ENCODE assay signal across 18 cellular contexts in the genomic region with DNA sequence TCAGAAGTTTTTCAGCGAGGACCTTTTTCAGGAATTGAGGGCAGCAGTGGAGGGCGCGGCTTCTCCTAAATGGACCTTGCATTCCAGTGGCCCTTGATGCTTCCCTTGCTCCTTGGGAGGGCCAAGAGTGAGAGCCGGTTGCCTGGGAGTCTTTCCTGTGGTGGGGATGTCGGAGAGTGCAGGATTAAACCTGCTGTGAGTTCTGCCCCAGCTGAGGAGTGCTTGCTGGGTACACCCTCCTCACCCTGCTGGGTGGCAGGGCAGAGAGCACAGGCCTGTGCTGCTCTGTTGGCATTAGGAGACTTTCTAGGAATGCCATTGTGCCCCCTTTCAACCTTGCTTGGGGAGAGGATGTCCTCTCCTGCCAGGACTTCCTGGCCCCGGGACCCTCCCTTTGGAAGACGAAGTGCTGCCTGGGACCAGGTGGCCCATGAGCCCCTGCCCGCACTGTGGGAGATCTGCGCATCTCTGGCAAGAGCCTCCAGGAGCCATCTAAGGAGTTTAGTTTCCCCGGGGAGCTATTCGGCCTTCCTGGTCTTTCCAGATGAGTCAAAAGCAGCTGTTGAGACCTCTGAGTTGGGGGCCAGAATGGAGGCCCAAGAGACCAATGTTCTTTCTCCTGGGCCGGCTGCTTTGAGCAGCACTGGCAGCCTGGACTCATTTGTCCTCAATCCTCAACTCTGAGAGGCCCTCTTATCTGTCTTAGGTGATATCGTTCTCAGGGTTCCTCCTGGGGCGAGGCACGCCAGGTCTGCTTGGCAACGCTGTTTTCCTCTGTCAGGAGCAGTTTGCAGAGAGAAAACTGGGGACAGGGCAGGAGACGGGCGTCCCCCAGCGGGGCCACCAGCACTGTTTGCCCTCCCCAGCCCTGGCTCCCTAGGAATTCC. TPM values are rescaled to one million over a fixed set of nuclear protein-coding genes. Genes with fewer than 3 reads are reported as not detected.
A peak's percentile ranks its signal among the peaks of the same experiment; 100 is the strongest.
DNase-seq lines count a peak whose midpoint lies in the region; ATAC-seq and TF ChIP-seq lines count a peak whose summit lies in the region.
"Had no signal": no experiment of that assay in that cellular context is flagged by ENCODE, and none has a peak within 500 bp of the region (broad histone marks: within the 10 kb centered on the region; RNA-seq: fewer than 3 reads in every experiment).

No MANE protein-coding gene starts in this region.

- TF ChIP-seq CTCF in upper lobe of left lung (IDR thresholded peaks at IDR 0.05), result no peak
- TF ChIP-seq CTCF in GM20000 (IDR thresholded peaks at IDR 0.05; ENCODE audit: extremely low read depth, missing control alignments), result no peak

- H3K4me1 ChIP-seq in esophagus (ENCODE audit: control insufficient read depth in 2 of 2, insufficient read depth in 2 of 2, low read length in 1 of 2) (peaks cover 3 to 6% of the 10 kb centered on the region in 2 donors), mucosa of stomach (ENCODE audit: control insufficient read depth, insufficient read depth, low read length) (peaks cover 53% of the 10 kb centered on the region), upper lobe of left lung (peaks cover 7 to 59% (median 30%) of the 10 kb centered on the region in 4 donors)

- ATAC-seq in upper lobe of left lung (ENCODE audit: low FRiP score in 2 of 2), result peak; percentile 4 to 59
- ATAC-seq: body of pancreas had no signal

- H3K9ac ChIP-seq in mucosa of stomach (ENCODE audit: low read length), result peak overlapping the region; percentile 60
- H3K9ac ChIP-seq: GM23248 had no signal

- H3K9me3 ChIP-seq in esophagus (ENCODE audit: control insufficient read depth in 2 of 2, insufficient read depth in 1 of 2, low read depth in 1 of 2, low read length in 1 of 2) (no peaks in the 10 kb centered on the region), mucosa of stomach (ENCODE audit: control insufficient read depth, low read length) (no peaks in the 10 kb centered on the region), upper lobe of left lung (no peaks in the 10 kb centered on the region)
- H3K9me3 ChIP-seq: body of pancreas, neutrophil, SJSA1 had no signal

- H3K27ac ChIP-seq in esophagus (ENCODE audit: low read depth in 2 of 2, low read length in 1 of 2) (peak overlapping the region; percentile 35 to 45), upper lobe of left lung (peak overlapping the region; percentile 65 to 87 (median 82)), substantia nigra (ENCODE audit: low read depth, low read length, poor library complexity, severe bottlenecking) (no peak overlapping the region)
- H3K27ac ChIP-seq: GM23248, neutrophil, SJSA1 had no signal

- H3K36me3 ChIP-seq in esophagus (ENCODE audit: control insufficient read depth in 2 of 2, insufficient read depth in 2 of 2, low read length in 1 of 2) (peaks cover 0 to 12% of the 10 kb centered on the region in 2 donors), mucosa of stomach (ENCODE audit: control insufficient read depth, insufficient read depth, low read length) (peaks cover 10% of the 10 kb centered on the region), upper lobe of left lung (peaks cover 0 to 10% (median 0%) of the 10 kb centered on the region in 4 donors)
- H3K36me3 ChIP-seq: neutrophil, SJSA1 had no signal

- no peak for TF ChIP-seq POLR2A in upper lobe of left lung (IDR thresholded peaks at IDR 0.05)

- DNase-seq in NCI-H226 (peak; percentile 39), upper lobe of left lung (peak in 1 of 2 donors; percentile 70), GM20000 (ENCODE audit: low spot score) (no peak), activated gamma-delta T cell (lab: John Stamatoyannopoulos, UW) (no peak), substantia nigra (lab: John Stamatoyannopoulos, UW) (no peak)
- DNase-seq: activated CD4-positive, CD25-positive, alpha-beta regulatory T cell; COR-L47; GM23248; hypothalamus; kidney; NCI-H774; OCI-M1; retina had no signal

- no peak for TF ChIP-seq EP300 in upper lobe of left lung (IDR thresholded peaks at IDR 0.05)

- 75 to 87% methylated on average over 19 of the region's 19 CpGs for WGBS in esophagus, 2 donors
- WGBS in upper lobe of left lung, 2 donors, result 68 to 78% methylated on average over 12 to 19 of the region's 19 CpGs

- H3K27me3 ChIP-seq in esophagus (ENCODE audit: control insufficient read depth in 1 of 2, insufficient read depth in 2 of 2, low read length in 2 of 2) (no peaks in the 10 kb centered on the region), mucosa of stomach (ENCODE audit: control insufficient read depth, insufficient read depth, low read length) (no peaks in the 10 kb centered on the region), upper lobe of left lung (no peaks in the 10 kb centered on the region)
- H3K27me3 ChIP-seq: body of pancreas had no signal

- H3K4me3 ChIP-seq in esophagus (ENCODE audit: low read depth in 1 of 2, low read length in 2 of 2) (no peak overlapping the region), mucosa of stomach (ENCODE audit: low read length) (no peak overlapping the region), upper lobe of left lung (no peak overlapping the region)
- H3K4me3 ChIP-seq: body of pancreas, GM23248, SJSA1 had no signal

RNA-seq across cellular contexts. Expression of a gene that starts 5.6 kb away (rescaled TPM):
- polyA plus RNA-seq in esophagus, result 100 to 1,000 TPM in 1 of 2 donors, 10 to 100 TPM in 1; 71.6 to 139 TPM
- total RNA-seq in upper lobe of left lung, result 100 to 1,000 TPM; 113 to 256 (median 175) TPM
- total RNA-seq: GM23248 had no signal
- polyA plus RNA-seq: GM23248 had no signal

RNA-seq across cellular contexts. Expression of a gene that starts 14.8 kb away (rescaled TPM):
- 10 to 100 TPM; 25.1 to 31.5 TPM for polyA plus RNA-seq in esophagus
- 100 to 1,000 TPM in 2 of 6 donors, 10 to 100 TPM in 4; 19.5 to 125 (median 31.3) TPM for total RNA-seq in upper lobe of left lung

RNA-seq across cellular contexts. Expression of a gene that starts 15.7 kb away (rescaled TPM):
- polyA plus RNA-seq in esophagus, result 10 to 100 TPM in 1 of 2 donors, 1 to 10 TPM in 1; 6.3 to 10.5 TPM
- 100 to 1,000 TPM in 1 of 6 donors, 10 to 100 TPM in 5; 24.1 to 113 (median 48.5) TPM for total RNA-seq in upper lobe of left lung

RNA-seq across cellular contexts. Expression of a gene that starts 56.5 kb away (rescaled TPM):
- 10 to 100 TPM; 27.8 to 89.5 TPM for polyA plus RNA-seq in esophagus
- total RNA-seq in upper lobe of left lung, result 100 to 1,000 TPM in 4 of 6 donors, 10 to 100 TPM in 2; 89.8 to 592 (median 183) TPM
